ENCODE assay signal across 19 cellular contexts in genomic region chr15:71705151-71705550, GRCh38.
DNase-seq lines count a peak whose midpoint lies in the region; ATAC-seq, FAIRE-seq and TF ChIP-seq lines count a peak whose summit lies in the region.
"Had no signal": no experiment of that assay in that cellular context is flagged by ENCODE, and none has a peak within 500 bp of the region (broad histone marks: within the 10 kb centered on the region; RNA-seq: fewer than 3 reads in every experiment).

No MANE protein-coding gene starts in this region.

- in situ Hi-C loops in astrocyte of the spinal cord (cut with HindIII; ENCODE audit: low sequenced_read_pairs): no loop called here

- H3K4me1 ChIP-seq in keratinocyte (ENCODE audit: control insufficient read depth, extremely low read depth, insufficient read depth, low read length): peaks cover 8% of the 10 kb centered on the region

- no peaks in the 10 kb centered on the region for H3K9me3 ChIP-seq in keratinocyte (ENCODE audit: control insufficient read depth, low read depth, low read length)
- H3K9me3 ChIP-seq: HAP-1 had no signal

- DNase-seq in AG20443 (ENCODE audit: low spot score) (peak; percentile 61), LoVo (ENCODE audit: low spot score) (peak; percentile 40), astrocyte of the spinal cord (ENCODE audit: low read depth, low spot score) (peak; percentile 24), keratinocyte (ENCODE audit: low read depth, low spot score) (no peak), midbrain (lab: John Stamatoyannopoulos, UW) (no peak), germinal center (ENCODE audit: low spot score) (no peak), HCEC 1CT (no peak)
- DNase-seq: activated CD4-positive, alpha-beta T cell treated with anti-CD3 and anti-CD28 coated beads for 48 hours; activated CD8-positive, alpha-beta memory T cell treated with anti-CD3 and anti-CD28 coated beads, Interleukin-2, amount 50 U/mL, for 48 hours; activated naive CD4-positive, alpha-beta T cell treated with anti-CD3 and anti-CD28 coated beads, Interleukin-2, amount 10 ng/mL, durations not matched to agents 7 days and 5 days; CD4-positive, alpha-beta memory T cell; effector CD4-positive, alpha-beta T cell; natural killer cell; NCI-H1694; SHP77 treated with DMSO at 0.1 percent for 48 hours; stimulated activated naive CD8-positive, alpha-beta T cell treated with anti-CD3 and anti-CD28 coated beads, Interleukin-15, Interleukin-2, amounts not matched to agents 100 U/mL and 50 U/mL, for 24 hours had no signal

- FAIRE-seq in keratinocyte (lab: Jason Lieb, UNC): peak; percentile 29
- FAIRE-seq: GM12892 had no signal

- no peak for ATAC-seq in GM18907 (IDR thresholded peaks at IDR 0.05; ENCODE audit: unreplicated experiment)
- ATAC-seq: natural killer cell; stimulated activated naive CD8-positive, alpha-beta T cell treated with anti-CD3 and anti-CD28 coated beads, Interleukin-15, Interleukin-2, amounts not matched to agents 100 U/mL and 50 U/mL, for 24 hours had no signal

- H3K4me3 ChIP-seq in astrocyte of the spinal cord (ENCODE audit: low read depth, low read length) (no peak overlapping the region), keratinocyte (ENCODE audit: control insufficient read depth in 2 of 3, extremely low read depth in 1 of 3, insufficient read depth in 2 of 3, low read depth in 1 of 3, low read length in 3 of 3) (no peak overlapping the region)
- H3K4me3 ChIP-seq: HAP-1 had no signal

- peak overlapping the region; percentile 36 for H3K4me2 ChIP-seq in keratinocyte (ENCODE audit: control insufficient read depth, extremely low read depth, insufficient read depth, low read depth, low read length)

- no peaks in the 10 kb centered on the region for H4K20me1 ChIP-seq in keratinocyte (ENCODE audit: control insufficient read depth, extremely low read depth, insufficient read depth, low read length)

- no peaks in the 10 kb centered on the region for H3K9me1 ChIP-seq in keratinocyte (ENCODE audit: control insufficient read depth, extremely low read depth, insufficient read depth, low read length)

- no peak overlapping the region for H2AFZ ChIP-seq in keratinocyte (ENCODE audit: control insufficient read depth, low read length)

- no peaks in the 10 kb centered on the region for H3K27me3 ChIP-seq in keratinocyte (ENCODE audit: control insufficient read depth, extremely low read depth, insufficient read depth, low read length)

- H3K79me2 ChIP-seq in keratinocyte (ENCODE audit: control insufficient read depth, insufficient read depth, low read length): no peaks in the 10 kb centered on the region

- dilution Hi-C loops in keratinocyte (cut with MboI; ENCODE audit: extremely low pct_ligation_motif_present, low sequenced_read_pairs): no loop called here

- H3K27ac ChIP-seq in keratinocyte (ENCODE audit: control insufficient read depth, insufficient read depth, low read length): no peak overlapping the region

- no peak overlapping the region for H3K9ac ChIP-seq in keratinocyte (ENCODE audit: control insufficient read depth, extremely low read depth, insufficient read depth, low read length)

- TF ChIP-seq CTCF in astrocyte of the spinal cord (IDR thresholded peaks at IDR 0.05; ENCODE audit: low read depth, low read length) (no peak), keratinocyte (optimal IDR thresholded peaks at IDR 0.05 in 1 of 3, IDR thresholded peaks at IDR 0.05 in 1 of 3, conservative IDR thresholded peaks at IDR 0.05 in 1 of 3; ENCODE audit: extremely low read depth in 1 of 3, insufficient read depth in 2 of 3, low read length in 3 of 3) (no peak)

- no peaks in the 10 kb centered on the region for H3K36me3 ChIP-seq in keratinocyte (ENCODE audit: control insufficient read depth in 2 of 2, extremely low read depth in 1 of 2, insufficient read depth in 2 of 2, low read length in 2 of 2)
- H3K36me3 ChIP-seq: HAP-1 had no signal

Comparison
In these comparisons a context has a peak if more than half of its experiments do, and no peak if none do; other contexts are left out.
1. DNase-seq: peak in AG20443 (single experiment), LoVo (single experiment) and astrocyte of the spinal cord (single experiment); none in keratinocyte (single experiment), midbrain (single experiment), germinal center (single experiment) and HCEC 1CT (single experiment).